In the genomic region with DNA sequence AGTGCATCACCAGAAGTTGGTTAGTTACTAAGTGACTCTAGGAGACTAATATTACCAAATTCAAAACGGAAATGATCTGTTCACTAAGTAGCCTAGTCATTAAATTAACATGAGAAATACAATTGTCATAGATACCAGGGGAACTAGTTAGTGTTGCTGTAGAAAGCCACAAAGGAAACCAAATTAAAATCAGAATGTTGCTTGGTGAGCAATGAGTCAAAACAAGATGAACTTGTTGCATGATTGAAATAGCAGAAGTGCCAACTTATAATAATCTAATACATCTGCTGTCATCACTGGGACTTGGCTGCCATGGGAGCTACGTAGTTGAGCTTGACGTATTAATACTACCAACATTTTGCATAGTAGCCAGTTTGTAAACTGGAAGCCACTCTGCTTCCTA, we compare ENCODE assay signal across 16 cellular contexts.
DNase-seq lines count a peak whose midpoint lies in the region; ATAC-seq lines count a peak whose summit lies in the region.
"Had no signal": no experiment of that assay in that cellular context is flagged by ENCODE, and none has a peak within 500 bp of the region (broad histone marks: within the 10 kb centered on the region; RNA-seq: fewer than 3 reads in every experiment).

No MANE protein-coding gene starts in this region.

- no peaks in the 10 kb centered on the region for H3K36me3 ChIP-seq in GM23248 (ENCODE audit: low read depth)
- no peaks in the 10 kb centered on the region for H3K36me3 ChIP-seq in effector memory CD4-positive, alpha-beta T cell (ENCODE audit: control insufficient read depth, insufficient read depth, low read length)
- H3K36me3 ChIP-seq: heart left ventricle, thoracic aorta had no signal

- no peaks in the 10 kb centered on the region for H4K20me1 ChIP-seq in GM23248 (ENCODE audit: insufficient read depth)

- H3K9ac ChIP-seq in GM23248 = no peak overlapping the region

- no peaks in the 10 kb centered on the region for H3K4me1 ChIP-seq in GM23248 (ENCODE audit: insufficient read depth)
- H3K4me1 ChIP-seq in effector memory CD4-positive, alpha-beta T cell (ENCODE audit: control insufficient read depth, insufficient read depth, low read length, poor library complexity, severe bottlenecking) = no peaks in the 10 kb centered on the region
- H3K4me1 ChIP-seq: heart left ventricle had no signal

- H3K79me2 ChIP-seq in GM23248 (ENCODE audit: insufficient read depth) = no peaks in the 10 kb centered on the region

- no peaks in the 10 kb centered on the region for H3K9me3 ChIP-seq in GM23248 (ENCODE audit: low read depth)
- no peaks in the 10 kb centered on the region for H3K9me3 ChIP-seq in effector memory CD4-positive, alpha-beta T cell (ENCODE audit: control insufficient read depth, low read length)
- H3K9me3 ChIP-seq: heart left ventricle, thoracic aorta had no signal

- H3K27me3 ChIP-seq in GM23248 (replicated peaks; ENCODE audit: insufficient read depth) = 0 out of 2 replicates have a peak, but pooled peaks cover 5% of the 10 kb centered on the region
- no peaks in the 10 kb centered on the region for H3K27me3 ChIP-seq in effector memory CD4-positive, alpha-beta T cell (replicated peaks; ENCODE audit: control insufficient read depth, insufficient read depth, low read length, poor library complexity, severe bottlenecking)
- H3K27me3 ChIP-seq: heart left ventricle had no signal

- no peak overlapping the region for H3K4me2 ChIP-seq in GM23248 (ENCODE audit: unreplicated experiment)

- DNase-seq in GM23248 (peak; percentile 53), kidney tubule cell (ENCODE audit: low spot score) (peak; percentile 47), head of caudate nucleus (no peak), NCI-H1092 treated with DMSO at 0.1 percent for 48 hours (lab: John Stamatoyannopoulos, UW) (no peak)
- no peak for DNase-seq in activated CD4-positive, alpha-beta T cell treated with anti-CD3 and anti-CD28 coated beads, Interleukin-2, amount 50 U/mL, for 1 hour
- DNase-seq in effector memory CD4-positive, alpha-beta T cell = no peak
- DNase-seq: activated CD8-positive, alpha-beta memory T cell treated with anti-CD3 and anti-CD28 coated beads, Interleukin-2, amount 50 U/mL, for 4 hours; central memory CD4-positive, alpha-beta T cell; DMS79; heart left ventricle; natural killer cell; NCI-H345; SW 1271 had no signal

- WGBS in GM23248 (ENCODE audit: low coverage in 1 of 2, low lambda C conversion rate in 2 of 2, missing lambda C conversion rate in 2 of 2), 2 experiments = 4 to 8% methylated on average over 3 of the region's 3 CpGs

- H2AFZ ChIP-seq in GM23248 = no peak overlapping the region

- H3K4me3 ChIP-seq in GM23248 = no peak overlapping the region
- H3K4me3 ChIP-seq in effector memory CD4-positive, alpha-beta T cell (ENCODE audit: insufficient read depth, low read depth, low read length, poor library complexity, severe bottlenecking) = no peak overlapping the region
- H3K4me3 ChIP-seq: heart left ventricle, thoracic aorta had no signal

- ATAC-seq in GM18873 (IDR thresholded peaks at IDR 0.05; ENCODE audit: low FRiP score, unreplicated experiment) (peak; percentile 91), HG03378 (IDR thresholded peaks at IDR 0.05; ENCODE audit: unreplicated experiment) (peak; percentile 83)
- ATAC-seq: heart left ventricle, natural killer cell had no signal

- no peaks in the 10 kb centered on the region for H3F3A ChIP-seq in GM23248 (ENCODE audit: insufficient read depth)

- intact Hi-C loops in head of caudate nucleus (cut with DNase I) = no loop called here

- in situ Hi-C loops in GM23248 (cut with MboI) = no loop called here

- no peaks in the 10 kb centered on the region for H3K9me2 ChIP-seq in GM23248 (ENCODE audit: insufficient read depth)

- H3K27ac ChIP-seq in GM23248 = no peak overlapping the region
- no peak overlapping the region for H3K27ac ChIP-seq in effector memory CD4-positive, alpha-beta T cell (ENCODE audit: insufficient read depth, low read length, poor library complexity, severe bottlenecking)
- H3K27ac ChIP-seq: heart left ventricle, thoracic aorta had no signal

Comparison
In these comparisons a context has a peak if more than half of its experiments do, and no peak if none do; other contexts are left out.
1. DNase-seq: peak in GM23248 (single experiment) and kidney tubule cell (single experiment); none in head of caudate nucleus (0 of 42), activated CD4-positive, alpha-beta T cell treated with anti-CD3 and anti-CD28 coated beads, Interleukin-2, amount 50 U/mL, for 1 hour (single experiment), effector memory CD4-positive, alpha-beta T cell (0 of 3) and NCI-H1092 treated with DMSO at 0.1 percent for 48 hours (single experiment).